Comparison of ENCODE assay signal across 32 cellular contexts in genomic region chr19:35291916-35292315, GRCh38. TPM values are rescaled to one million over a fixed set of nuclear protein-coding genes. Genes with fewer than 3 reads are reported as not detected.
DNase-seq lines count a peak whose midpoint lies in the region; ATAC-seq and TF ChIP-seq lines count a peak whose summit lies in the region.
"Had no signal": no experiment of that assay in that cellular context is flagged by ENCODE, and none has a peak within 500 bp of the region (broad histone marks: within the 10 kb centered on the region; RNA-seq: fewer than 3 reads in every experiment).

TSS of gene MAG (plus strand) at chr19:35292161. CDS start at chr19:35295409, 3,248 bp downstream.

- 40 to 60% methylated on average over 10 to 12 of the region's 12 CpGs for WGBS in tibial nerve, 2 donors

- H3K9me3 ChIP-seq in tibial nerve, result no peaks in the 10 kb centered on the region
- H3K9me3 ChIP-seq: Caco-2, esophagus muscularis mucosa, gastrocnemius medialis, SK-N-SH, upper lobe of left lung had no signal

- H3K4me1 ChIP-seq in tibial nerve, result peaks cover 0 to 28% (median 3%) of the 10 kb centered on the region in 4 donors
- H3K4me1 ChIP-seq: esophagus muscularis mucosa, gastrocnemius medialis, upper lobe of left lung had no signal

- no peak for DNase-seq in activated T-cell treated with anti-CD3 and anti-CD28 coated beads, Interleukin-2, amount 50 U/mL, for 24 hours
- DNase-seq in activated T-cell treated with anti-CD3 and anti-CD28 coated beads for 4 hours, result no peak
- DNase-seq in head of caudate nucleus, result peak; percentile 81 to 98 (median 94)
- DNase-seq in nucleus accumbens (lab: John Stamatoyannopoulos, UW), result peak in 53 of 56 donors; percentile 27 to 96 (median 86)
- DNase-seq in tibial nerve (ENCODE audit: low spot score in 2 of 2), result no peak
- DNase-seq in NK-92 treated with Interleukin-12 subunit alpha and Interleukin-12 subunit beta, amount 100 ng/mL, for 24 hours (lab: John Stamatoyannopoulos, UW), result no peak
- no peak for DNase-seq in 8988T
- DNase-seq: activated CD4-positive, alpha-beta T cell treated with anti-CD3 and anti-CD28 coated beads, Interleukin-2, amount 10 ng/mL, durations not matched to agents 7 days and 5 days; activated naive CD8-positive, alpha-beta T cell treated with anti-CD3 and anti-CD28 coated beads, Interleukin-2, amount 10 ng/mL, durations not matched to agents 7 days and 5 days; AML-193; brain microvascular endothelial cell; Caco-2; effector memory CD8-positive, alpha-beta T cell; gastrocnemius medialis; GM23248; left cardiac atrium; mesendoderm; naive thymus-derived CD4-positive, alpha-beta T cell; NCI-H1417 treated with DMSO at 0.1 percent for 48 hours; NCI-H2107; NCI-H510A treated with DMSO at 0.1 percent for 48 hours; SK-N-SH; stimulated activated CD4-positive, alpha-beta T cell treated with anti-CD3 and anti-CD28 coated beads, Interleukin-2, amount 100 ng/mL, for 48 hours; stimulated activated naive CD8-positive, alpha-beta T cell treated with anti-CD3 and anti-CD28 coated beads, Interleukin-15, Interleukin-2, amounts not matched to agents 100 U/mL and 50 U/mL, for 24 hours; T-helper 2 cell had no signal

- TF ChIP-seq EP300 in tibial nerve (IDR thresholded peaks at IDR 0.05), result peak in 1 of 2 donors; percentile 27

- no peaks in the 10 kb centered on the region for H3K27me3 Mint-ChIP-seq in activated T-cell treated with anti-CD3 and anti-CD28 coated beads, Interleukin-2, amount 50 U/mL, for 24 hours
- H3K27me3 Mint-ChIP-seq: activated CD4-positive, alpha-beta T cell treated with anti-CD3 and anti-CD28 coated beads, Interleukin-2, amount 10 ng/mL, durations not matched to agents 7 days and 5 days had no signal

- peak within 1 kb of the TSS; percentile 7 for H3K27ac Mint-ChIP-seq in activated T-cell treated with anti-CD3 and anti-CD28 coated beads, Interleukin-2, amount 50 U/mL, for 24 hours
- H3K27ac Mint-ChIP-seq: activated CD4-positive, alpha-beta T cell treated with anti-CD3 and anti-CD28 coated beads, Interleukin-2, amount 10 ng/mL, durations not matched to agents 7 days and 5 days; activated naive CD8-positive, alpha-beta T cell treated with anti-CD3 and anti-CD28 coated beads, Interleukin-2, amount 10 ng/mL, durations not matched to agents 7 days and 5 days had no signal

- peak within 1 kb of the TSS in 2 of 4 donors; percentile 25 to 46 for H3K4me3 ChIP-seq in tibial nerve
- H3K4me3 ChIP-seq: esophagus muscularis mucosa, gastrocnemius medialis, GM23248, upper lobe of left lung had no signal

- H3K9me3 Mint-ChIP-seq in activated T-cell treated with anti-CD3 and anti-CD28 coated beads, Interleukin-2, amount 50 U/mL, for 24 hours, result no peaks in the 10 kb centered on the region
- H3K9me3 Mint-ChIP-seq: activated CD4-positive, alpha-beta T cell treated with anti-CD3 and anti-CD28 coated beads, Interleukin-2, amount 10 ng/mL, durations not matched to agents 7 days and 5 days; activated naive CD8-positive, alpha-beta T cell treated with anti-CD3 and anti-CD28 coated beads, Interleukin-2, amount 10 ng/mL, durations not matched to agents 7 days and 5 days; effector memory CD8-positive, alpha-beta T cell; naive thymus-derived CD4-positive, alpha-beta T cell had no signal

- intact Hi-C loops in head of caudate nucleus (cut with DNase I), result no loop called here

- no peak within 1 kb of the TSS for H3K4me3 Mint-ChIP-seq in activated T-cell treated with anti-CD3 and anti-CD28 coated beads, Interleukin-2, amount 50 U/mL, for 24 hours
- H3K4me3 Mint-ChIP-seq: activated CD4-positive, alpha-beta T cell treated with anti-CD3 and anti-CD28 coated beads, Interleukin-2, amount 10 ng/mL, durations not matched to agents 7 days and 5 days; activated naive CD8-positive, alpha-beta T cell treated with anti-CD3 and anti-CD28 coated beads, Interleukin-2, amount 10 ng/mL, durations not matched to agents 7 days and 5 days; effector memory CD8-positive, alpha-beta T cell; naive thymus-derived CD4-positive, alpha-beta T cell had no signal

- H3K27me3 ChIP-seq in tibial nerve, result peaks cover 0 to 44% of the 10 kb centered on the region in 2 donors
- H3K27me3 ChIP-seq: upper lobe of left lung had no signal

- H3K36me3 ChIP-seq in tibial nerve, result no peaks in the 10 kb centered on the region
- H3K36me3 ChIP-seq: brain microvascular endothelial cell, esophagus muscularis mucosa, gastrocnemius medialis, upper lobe of left lung had no signal

- no peaks in the 10 kb centered on the region for H3K4me1 Mint-ChIP-seq in activated T-cell treated with anti-CD3 and anti-CD28 coated beads, Interleukin-2, amount 50 U/mL, for 24 hours (ENCODE audit: low read depth)

- no peak for ATAC-seq in HG03432 (IDR thresholded peaks at IDR 0.05; ENCODE audit: unreplicated experiment)
- ATAC-seq: effector memory CD8-positive, alpha-beta T cell; gastrocnemius medialis; left cardiac atrium; naive thymus-derived CD4-positive, alpha-beta T cell; stimulated activated naive CD8-positive, alpha-beta T cell treated with anti-CD3 and anti-CD28 coated beads, Interleukin-15, Interleukin-2, amounts not matched to agents 100 U/mL and 50 U/mL, for 24 hours had no signal

- no peak for TF ChIP-seq POLR2A in tibial nerve (IDR thresholded peaks at IDR 0.05)

- no peak for TF ChIP-seq CTCF in tibial nerve (IDR thresholded peaks at IDR 0.05)

- peak within 1 kb of the TSS; percentile 19 to 81 (median 47) for H3K27ac ChIP-seq in tibial nerve
- H3K27ac ChIP-seq: 22Rv1, brain microvascular endothelial cell, esophagus muscularis mucosa, gastrocnemius medialis, GM23248, upper lobe of left lung had no signal

- H3K36me3 Mint-ChIP-seq in activated T-cell treated with anti-CD3 and anti-CD28 coated beads, Interleukin-2, amount 50 U/mL, for 24 hours (ENCODE audit: low read depth), result no peaks in the 10 kb centered on the region
- H3K36me3 Mint-ChIP-seq: activated naive CD8-positive, alpha-beta T cell treated with anti-CD3 and anti-CD28 coated beads, Interleukin-2, amount 10 ng/mL, durations not matched to agents 7 days and 5 days; naive thymus-derived CD4-positive, alpha-beta T cell had no signal

RNA-seq across cellular contexts. Expression of gene MAG, which starts in this region (rescaled TPM):
- total RNA-seq in tibial nerve, result 10 to 100 TPM; 31.8 to 49.6 (median 38.4) TPM
- total RNA-seq: activated CD4-positive, alpha-beta T cell treated with anti-CD3 and anti-CD28 coated beads, Interleukin-2, amount 10 ng/mL, durations not matched to agents 7 days and 5 days; GM23248; left cardiac atrium; M059J; pulmonary artery endothelial cell; RPMI7951 had no signal

Comparison
In these comparisons a context has a peak if more than half of its experiments do, and no peak if none do; other contexts are left out.
1. DNase-seq: peak in head of caudate nucleus (42 of 42) and nucleus accumbens (53 of 56); none in activated T-cell treated with anti-CD3 and anti-CD28 coated beads, Interleukin-2, amount 50 U/mL, for 24 hours (single experiment), activated T-cell treated with anti-CD3 and anti-CD28 coated beads for 4 hours (single experiment), tibial nerve (0 of 2), NK-92 treated with Interleukin-12 subunit alpha and Interleukin-12 subunit beta, amount 100 ng/mL, for 24 hours (single experiment) and 8988T (single experiment).